ENCODE assay signal across 29 cellular contexts in the genomic region with DNA sequence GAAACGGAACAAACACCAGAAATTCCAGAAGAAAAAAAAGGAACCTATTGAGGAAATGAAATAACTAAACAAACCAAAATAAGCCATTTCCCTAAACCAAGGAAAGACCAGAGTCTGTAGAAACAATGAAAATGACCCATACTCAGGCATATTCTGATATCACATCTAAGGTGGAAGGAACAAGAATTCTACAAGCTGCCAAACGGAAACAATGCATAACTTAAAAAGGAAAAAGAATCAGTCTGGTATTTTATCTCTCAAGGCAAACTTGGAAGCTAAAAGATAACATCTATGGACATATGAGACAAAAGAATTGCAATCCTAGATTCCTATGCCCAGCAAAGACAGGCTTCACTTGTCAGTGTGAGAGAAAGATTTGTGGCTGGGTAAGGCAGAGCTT.
"Had no signal": no experiment of that assay in that cellular context is flagged by ENCODE, and none has a peak within 500 bp of the region (broad histone marks: within the 10 kb centered on the region; RNA-seq: fewer than 3 reads in every experiment).

No MANE protein-coding gene starts in this region.

- H3K27me3 ChIP-seq: gastrocnemius medialis, heart left ventricle, hepatocyte, left lung, suprapubic skin, vagina had no signal

- H3K4me1 ChIP-seq: gastrocnemius medialis, left lung, lower lobe of right lung, prostate gland, suprapubic skin, vagina had no signal

- H3K36me3 Mint-ChIP-seq: memory B cell; naive B cell; natural killer cell treated with Interleukin-12 subunit alpha and Interleukin-12 subunit beta and Interleukin-15 and Interleukin-18, amount 100 ng/mL, for 72 hours; neural progenitor cell had no signal

- FAIRE-seq: endometrium, kidney had no signal

- H3K36me3 ChIP-seq: gastrocnemius medialis, heart left ventricle, left lung, lower lobe of right lung, neural progenitor cell, prostate gland, suprapubic skin, vagina had no signal

- H3K9ac ChIP-seq: neural progenitor cell, parathyroid adenoma had no signal

- H3K27ac Mint-ChIP-seq: effector memory CD8-positive, alpha-beta T cell; memory B cell; naive B cell; natural killer cell treated with Interleukin-12 subunit alpha and Interleukin-12 subunit beta and Interleukin-15 and Interleukin-18, amount 100 ng/mL, for 72 hours; neural progenitor cell; stimulated activated naive CD8-positive, alpha-beta T cell treated with anti-CD3 and anti-CD28 coated beads, Interleukin-15, amount 100 ng/mL, for 72 hours had no signal

- H2AFZ ChIP-seq: hepatocyte, neural progenitor cell, parathyroid adenoma had no signal

- H3K79me2 ChIP-seq: hepatocyte, parathyroid adenoma had no signal

- H3K27ac ChIP-seq: coronary artery, epithelial cell of prostate, gastrocnemius medialis, hepatocyte, left lung, lower lobe of right lung, neural progenitor cell, parathyroid adenoma, prostate gland, suprapubic skin, vagina had no signal

- H3K4me1 Mint-ChIP-seq: memory B cell, naive B cell, neural progenitor cell had no signal

- ATAC-seq: effector memory CD8-positive, alpha-beta T cell; esophagus mucosa; gastrocnemius medialis; left lung; lower lobe of right lung; mucosa of descending colon; sciatic nerve; stimulated activated naive CD8-positive, alpha-beta T cell treated with anti-CD3 and anti-CD28 coated beads, Interleukin-15, amount 100 ng/mL, for 72 hours had no signal

- H3K4me3 Mint-ChIP-seq: effector memory CD8-positive, alpha-beta T cell; memory B cell; natural killer cell treated with Interleukin-12 subunit alpha and Interleukin-12 subunit beta and Interleukin-15 and Interleukin-18, amount 100 ng/mL, for 72 hours; neural progenitor cell; stimulated activated naive CD8-positive, alpha-beta T cell treated with anti-CD3 and anti-CD28 coated beads, Interleukin-15, amount 100 ng/mL, for 72 hours had no signal

- H3K4me2 ChIP-seq: hepatocyte, neural progenitor cell, smooth muscle cell had no signal

- H3K9me3 Mint-ChIP-seq: effector memory CD8-positive, alpha-beta T cell; memory B cell; naive B cell; natural killer cell treated with Interleukin-12 subunit alpha and Interleukin-12 subunit beta and Interleukin-15 and Interleukin-18, amount 100 ng/mL, for 72 hours; stimulated activated naive CD8-positive, alpha-beta T cell treated with anti-CD3 and anti-CD28 coated beads, Interleukin-15, amount 100 ng/mL, for 72 hours had no signal

- H3K4me3 ChIP-seq: coronary artery, gastrocnemius medialis, heart left ventricle, hepatocyte, left lung, lower lobe of right lung, mucosa of descending colon, neural progenitor cell, prostate gland, smooth muscle cell, suprapubic skin, vagina had no signal

- DNase-seq: effector memory CD8-positive, alpha-beta T cell; foreskin fibroblast; gastrocnemius medialis; heart left ventricle; kidney; left lung; lower lobe of right lung; mucosa of descending colon; naive B cell; stimulated activated CD4-positive, alpha-beta T cell treated with anti-CD3 and anti-CD28 coated beads, Interleukin-12 subunit alpha, Interleukin-12 subunit beta, amount 100 ng/mL, for 4 hours; stimulated activated CD4-positive, alpha-beta T cell treated with anti-CD3 and anti-CD28 coated beads, Interleukin-1b, Interleukin-23, amount 100 ng/mL, for 48 hours; stimulated activated CD4-positive, alpha-beta T cell treated with anti-CD3 and anti-CD28 coated beads, Interleukin-4, amount 100 ng/mL, for 1 hour; stimulated activated CD8-positive, alpha-beta memory T cell treated with anti-CD3 and anti-CD28 coated beads, Interleukin-4, amount 100 ng/mL, for 48 hours; stimulated activated naive CD4-positive, alpha-beta T cell; stimulated activated naive CD8-positive, alpha-beta T cell treated with anti-CD3 and anti-CD28 coated beads, Interleukin-15, amount 100 ng/mL, for 72 hours had no signal

- H3K9me3 ChIP-seq: gastrocnemius medialis, left lung, lower lobe of right lung, mucosa of descending colon, prostate gland, suprapubic skin, vagina had no signal
